In the genomic region with DNA sequence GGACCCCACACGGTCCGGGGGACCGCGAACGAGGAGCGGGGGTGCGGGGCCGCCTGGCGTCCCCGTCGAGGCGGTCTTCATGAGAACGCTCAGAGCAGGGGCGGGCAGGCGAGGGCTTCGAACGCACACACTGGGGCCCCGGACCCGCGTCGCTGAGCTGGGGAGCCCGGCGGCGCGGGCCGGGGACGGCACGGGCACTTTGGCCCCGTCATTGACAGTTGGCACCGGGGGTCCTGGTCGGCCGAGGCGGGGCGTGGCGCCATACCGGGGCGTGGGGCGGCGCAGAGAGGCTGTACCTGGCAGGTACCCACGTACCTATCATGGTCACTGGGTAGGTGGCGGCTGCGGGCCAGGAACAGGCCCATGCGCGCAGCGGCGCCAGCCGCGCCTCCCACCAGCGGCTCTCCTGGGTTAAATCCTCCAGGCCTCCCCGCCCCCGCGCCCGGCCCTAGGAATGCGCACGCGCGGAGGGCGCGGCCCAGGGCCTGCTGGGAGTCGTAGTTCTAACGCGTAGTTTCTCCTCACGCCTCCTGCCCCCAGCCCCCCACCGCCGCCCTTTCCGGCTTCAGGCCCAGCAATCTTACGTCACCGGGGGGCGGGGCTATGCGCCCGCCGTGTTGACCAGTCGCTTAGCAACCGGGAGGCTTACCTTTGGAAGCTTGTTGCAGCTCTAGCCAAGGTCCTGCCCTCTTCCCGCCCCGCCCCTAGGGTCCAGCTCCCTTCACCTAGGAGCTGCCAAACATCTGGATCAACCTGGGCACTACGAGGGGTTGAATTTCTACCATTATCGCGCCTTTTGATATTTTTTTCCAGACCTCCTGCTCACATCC, we compare ENCODE assay signal across 8 cellular contexts. TPM values are rescaled to one million over a fixed set of nuclear protein-coding genes. Genes with fewer than 3 reads are reported as not detected.
DNase-seq lines count a peak whose midpoint lies in the region; ATAC-seq, FAIRE-seq and TF ChIP-seq lines count a peak whose summit lies in the region.

A gene (plus strand): TSS at position 628 of the 830 bp plus-strand sequence.
A gene (minus strand): TSS at position 420 of the 830 bp plus-strand sequence.

- peak within 1 kb of the TSS; percentile 66 for H3K4me3 ChIP-seq in GM23338
- peak within 1 kb of the TSS; percentile 89 for H3K4me3 ChIP-seq in SJCRH30
- peak within 1 kb of the TSS; percentile 65 for H3K4me3 ChIP-seq in neural progenitor cell
- H3K4me3 ChIP-seq in stomach, result peak within 1 kb of the TSS; percentile 81 to 91 (median 88)

- peak; percentile 3 for DNase-seq in DMS79 treated with DMSO at 0.1 percent for 48 hours (lab: John Stamatoyannopoulos, UW)
- peak; percentile 99 for DNase-seq in GM23338 (ENCODE audit: low spot score)
- DNase-seq in Kasumi-1 (lab: John Stamatoyannopoulos, UW), result peak; percentile 84 to 88
- DNase-seq in SJCRH30, result peak; percentile 99 to 100
- peak; percentile 97 for DNase-seq in activated naive CD4-positive, alpha-beta T cell treated with anti-CD3 and anti-CD28 coated beads for 36 hours
- peak; percentile 96 to 98 for DNase-seq in frontal cortex (ENCODE audit: low spot score in 2 of 2)
- DNase-seq in neural progenitor cell (ENCODE audit: low spot score), result peak; percentile 100
- DNase-seq in stomach, result peak; percentile 99

- H3K9ac ChIP-seq in neural progenitor cell, result no peak within 1 kb of the TSS

- CTCF ChIA-PET in activated naive CD4-positive, alpha-beta T cell treated with anti-CD3 and anti-CD28 coated beads for 36 hours (lab: Charles Lee), result interaction anchor here (0.7 kb wide), 1 partner anchor 82 kb away, joined by 3 read pairs; no protein-coding TSS in a partner anchor

- H3K4me3 Mint-ChIP-seq in GM23338 (peak within 1 kb of the TSS; percentile 88), neural progenitor cell (peak within 1 kb of the TSS; percentile 97)
- peak within 1 kb of the TSS; percentile 84 for H3K4me3 Mint-ChIP-seq in activated naive CD4-positive, alpha-beta T cell treated with anti-CD3 and anti-CD28 coated beads for 36 hours

- peak; percentile 74 for FAIRE-seq in frontal cortex (lab: Jason Lieb, UNC)

- peak; percentile 92 for ATAC-seq in GM23338

- H3K36me3 Mint-ChIP-seq in GM23338 (ENCODE audit: low read depth) (no peaks in the 10 kb centered on the region), neural progenitor cell (no peaks in the 10 kb centered on the region)
- no peaks in the 10 kb centered on the region for H3K36me3 Mint-ChIP-seq in activated naive CD4-positive, alpha-beta T cell treated with anti-CD3 and anti-CD28 coated beads for 36 hours (ENCODE audit: low read depth)

- H4K20me1 ChIP-seq in GM23338 (replicated peaks; ENCODE audit: insufficient read depth) (no peaks in the 10 kb centered on the region), neural progenitor cell (ENCODE audit: low read depth) (no peaks in the 10 kb centered on the region)

- no peaks in the 10 kb centered on the region for H3K27me3 ChIP-seq in GM23338 (ENCODE audit: insufficient read depth)
- H3K27me3 ChIP-seq in SJCRH30, result peaks cover 4% of the 10 kb centered on the region; the same call in 1 of the 2 replicates
- H3K27me3 ChIP-seq in neural progenitor cell, result peaks cover 8% of the 10 kb centered on the region
- no peaks in the 10 kb centered on the region for H3K27me3 ChIP-seq in stomach

- TF ChIP-seq POLR2A in stomach (IDR thresholded peaks at IDR 0.05), result peak in 1 of 4 donors; percentile 72

- intact Hi-C loops in activated naive CD4-positive, alpha-beta T cell treated with anti-CD3 and anti-CD28 coated beads for 36 hours (cut with micrococcal nuclease), result loop anchor here (1.0 to 10.0 kb wide), 6 partner anchors 447 to 1735 kb away; a partner anchor contains a TSS
- intact Hi-C loops in stomach (cut with DNase I; ENCODE audit: low total_unique reads), result no loop called here

- H3K4me1 ChIP-seq in GM23338 (ENCODE audit: insufficient read depth), result peaks cover 13% of the 10 kb centered on the region; the same call in 1 of the 2 replicates
- no peaks in the 10 kb centered on the region for H3K4me1 ChIP-seq in SJCRH30
- peaks cover 3% of the 10 kb centered on the region for H3K4me1 ChIP-seq in neural progenitor cell
- peaks cover 6 to 29% (median 14%) of the 10 kb centered on the region in 4 donors for H3K4me1 ChIP-seq in stomach

- H3K9me3 Mint-ChIP-seq in GM23338 (no peaks in the 10 kb centered on the region), neural progenitor cell (no peaks in the 10 kb centered on the region)
- peaks cover 2% of the 10 kb centered on the region for H3K9me3 Mint-ChIP-seq in activated naive CD4-positive, alpha-beta T cell treated with anti-CD3 and anti-CD28 coated beads for 36 hours

- H3F3A ChIP-seq in GM23338 (replicated peaks; ENCODE audit: low read depth) (no peaks in the 10 kb centered on the region), neural progenitor cell (ENCODE audit: low read depth) (no peaks in the 10 kb centered on the region)

- H3K36me3 ChIP-seq in GM23338 (ENCODE audit: insufficient read depth) (no peaks in the 10 kb centered on the region), SJCRH30 (no peaks in the 10 kb centered on the region), neural progenitor cell (no peaks in the 10 kb centered on the region), stomach (no peaks in the 10 kb centered on the region)

- H3K4me2 ChIP-seq in GM23338 (peak within 1 kb of the TSS; percentile 79), neural progenitor cell (peak within 1 kb of the TSS; percentile 74)

- TF ChIP-seq CTCF in GM23338 (conservative IDR thresholded peaks at IDR 0.05; ENCODE audit: low read depth in 2 of 2) (no peak), neural progenitor cell (IDR thresholded peaks at IDR 0.05) (no peak), stomach (IDR thresholded peaks at IDR 0.05) (no peak)

- H3K9me2 ChIP-seq in GM23338 (ENCODE audit: insufficient read depth), result no peaks in the 10 kb centered on the region

- peak within 1 kb of the TSS; percentile 95 for H2AFZ ChIP-seq in GM23338
- peak within 1 kb of the TSS; percentile 83 for H2AFZ ChIP-seq in neural progenitor cell (replicated peaks)

- H3K79me2 ChIP-seq in GM23338 (replicated peaks; ENCODE audit: insufficient read depth) (no peaks in the 10 kb centered on the region), neural progenitor cell (ENCODE audit: low read depth) (no peaks in the 10 kb centered on the region)

- WGBS in stomach, 5 donors, result 0 to 2% (median 1%) methylated on average over 43 to 79 of the region's 79 CpGs

- H3K9me3 ChIP-seq in SJCRH30 (replicated peaks) (no peaks in the 10 kb centered on the region), neural progenitor cell (ENCODE audit: low read depth) (no peaks in the 10 kb centered on the region), stomach (no peaks in the 10 kb centered on the region)

- H3K27ac ChIP-seq in GM23338 (ENCODE audit: low read depth), result 0 out of 2 replicates have a peak within 1 kb of the TSS, but pooled peaks have one; percentile 6
- no peak within 1 kb of the TSS for H3K27ac ChIP-seq in SJCRH30
- no peak within 1 kb of the TSS for H3K27ac ChIP-seq in neural progenitor cell
- peak within 1 kb of the TSS; percentile 82 to 98 (median 90) for H3K27ac ChIP-seq in stomach

- TF ChIP-seq EP300 in stomach (IDR thresholded peaks at IDR 0.05), result peak; percentile 43

- H3K27ac Mint-ChIP-seq in GM23338 (peak within 1 kb of the TSS; percentile 86), neural progenitor cell (peak within 1 kb of the TSS; percentile 98)
- peak within 1 kb of the TSS; percentile 80 for H3K27ac Mint-ChIP-seq in activated naive CD4-positive, alpha-beta T cell treated with anti-CD3 and anti-CD28 coated beads for 36 hours

- H3K27me3 Mint-ChIP-seq in GM23338 (ENCODE audit: insufficient read depth, low read depth, poor library complexity), result peaks cover 3% of the 10 kb centered on the region
- no peaks in the 10 kb centered on the region for H3K27me3 Mint-ChIP-seq in activated naive CD4-positive, alpha-beta T cell treated with anti-CD3 and anti-CD28 coated beads for 36 hours (ENCODE audit: low read depth)
- no peaks in the 10 kb centered on the region for H3K27me3 Mint-ChIP-seq in neural progenitor cell (ENCODE audit: insufficient read depth, low read depth)

- H3K4me1 Mint-ChIP-seq in GM23338 (peaks cover 19% of the 10 kb centered on the region), neural progenitor cell (peaks cover 19% of the 10 kb centered on the region)
- H3K4me1 Mint-ChIP-seq in activated naive CD4-positive, alpha-beta T cell treated with anti-CD3 and anti-CD28 coated beads for 36 hours (ENCODE audit: low read depth), result peaks cover 7% of the 10 kb centered on the region

RNA-seq across cellular contexts. Expression of the first gene that starts in this region (rescaled TPM):
- 0.17 and 1.7 TPM in 2 replicates for total RNA-seq in GM23338 (2014; rRNA removed; shearing (Covaris generic))
- polyA plus RNA-seq in GM23338 (2016; fragmentation: Nextera tagmentation; extraction: Ambion mirVana) (0.52 and 0.68 TPM in 2 replicates), stomach (1 to 10 TPM; 1.8 to 2.9 (median 2.5) TPM)
- total RNA-seq in SJCRH30 (2014; rRNA removed; shearing (Covaris generic)), result not detected in 2 replicates
- not detected for total RNA-seq in activated naive CD4-positive, alpha-beta T cell treated with anti-CD3 and anti-CD28 coated beads for 36 hours
- total RNA-seq in frontal cortex (7.3 TPM), neural progenitor cell (ENCODE audit: low replicate concordance) (0.30 and 0.37 TPM in 2 replicates), stomach (10 to 100 TPM in 1 of 5 donors, 1 to 10 TPM in 2, not detected in 2; 3.5 to 28.6 (median 3.7) TPM)

RNA-seq across cellular contexts. Expression of the second gene that starts in this region (rescaled TPM):
- total RNA-seq in GM23338 (2014; rRNA removed; shearing (Covaris generic)), result 0.10 and 0.39 TPM in 2 replicates
- polyA plus RNA-seq in GM23338 (2016; fragmentation: Nextera tagmentation; extraction: Ambion mirVana), result 0.64 and 0.84 TPM in 2 replicates
- not detected in 2 replicates for total RNA-seq in SJCRH30 (2014; rRNA removed; shearing (Covaris generic))
- total RNA-seq in activated naive CD4-positive, alpha-beta T cell treated with anti-CD3 and anti-CD28 coated beads for 36 hours, result under 1 TPM; 0.33 to 0.72 TPM
- 6.1 TPM for total RNA-seq in frontal cortex
- 2.2 and 2.8 TPM in 2 replicates for total RNA-seq in neural progenitor cell (ENCODE audit: low replicate concordance)
- total RNA-seq in stomach, result 10 to 100 TPM in 4 of 5 donors, 1 to 10 TPM in 1; 8.1 to 19.8 (median 17.0) TPM
- polyA plus RNA-seq in stomach, result 1 to 10 TPM in 2 of 3 donors, under 1 TPM in 1; 0.68 to 2.0 (median 1.5) TPM

Comparison
In these comparisons a context has a peak if more than half of its experiments do, and no peak if none do; other contexts are left out.
1. Peak in DNase-seq and H3K4me3 ChIP-seq in SJCRH30; RNA of the genes that start here not detected or under 1 TPM.
2. Peak in DNase-seq in activated naive CD4-positive, alpha-beta T cell treated with anti-CD3 and anti-CD28 coated beads for 36 hours; RNA of the genes that start here not detected or under 1 TPM.
3. DNase-seq: peak in every context shown above with its lines; median percentile 100 in neural progenitor cell; 100 in SJCRH30; 99 in GM23338; 99 in stomach; 97 in activated naive CD4-positive, alpha-beta T cell treated with anti-CD3 and anti-CD28 coated beads for 36 hours; 97 in frontal cortex; 86 in Kasumi-1; 3 in DMS79 treated with DMSO at 0.1 percent for 48 hours.
4. H3K27ac ChIP-seq: peak in GM23338 (single experiment) and stomach (5 of 5); none in SJCRH30 (single experiment) and neural progenitor cell (single experiment).
5. Peak in every context shown above with its lines, with median percentiles within 50 percentile points of each other: H3K4me3 ChIP-seq, H3K27ac Mint-ChIP-seq and H3K4me3 Mint-ChIP-seq.